ENCODE assay signal across 16 cellular contexts in genomic region chr5:68440666-68441065, GRCh38.
DNase-seq lines count a peak whose midpoint lies in the region; ATAC-seq and TF ChIP-seq lines count a peak whose summit lies in the region.
"Had no signal": no experiment of that assay in that cellular context is flagged by ENCODE, and none has a peak within 500 bp of the region (broad histone marks: within the 10 kb centered on the region; RNA-seq: fewer than 3 reads in every experiment).

No MANE protein-coding gene starts in this region.

- TF ChIP-seq CTCF in GM23338 (conservative IDR thresholded peaks at IDR 0.05; ENCODE audit: low read depth in 2 of 2) = no peak

- no peaks in the 10 kb centered on the region for H3K36me3 ChIP-seq in GM23338 (ENCODE audit: insufficient read depth)
- H3K36me3 ChIP-seq: BE2C, SJCRH30 had no signal

- no peak for ATAC-seq in stimulated activated effector memory CD8-positive, alpha-beta T cell treated with anti-CD3 and anti-CD28 coated beads, Interleukin-12 subunit alpha, Interleukin-12 subunit beta, amount 100 ng/mL, for 72 hours
- ATAC-seq in GM23338 (no peak), HG02610 (IDR thresholded peaks at IDR 0.05; ENCODE audit: unreplicated experiment) (no peak)

- no peak overlapping the region for H2AFZ ChIP-seq in GM23338

- H3K4me3 ChIP-seq in GM23338 = no peak overlapping the region
- H3K4me3 ChIP-seq: SJCRH30 had no signal

- no peaks in the 10 kb centered on the region for H3K36me3 Mint-ChIP-seq in activated CD4-positive, alpha-beta memory T cell treated with anti-CD3 and anti-CD28 coated beads for 36 hours
- no peaks in the 10 kb centered on the region for H3K36me3 Mint-ChIP-seq in activated CD4-positive, alpha-beta memory T cell treated with anti-CD3 and anti-CD28 coated beads, Interleukin-2, amount 10 ng/mL, durations not matched to agents 7 days and 5 days (ENCODE audit: low read depth)
- no peaks in the 10 kb centered on the region for H3K36me3 Mint-ChIP-seq in activated T-helper 1 cell treated with anti-CD3 and anti-CD28 coated beads, Interleukin-12 subunit alpha, Interleukin-12 subunit beta, Interleukin-2, Interleukin-4 antibody, amounts not matched to agents 30 ng/mL and 10 ng/mL and 1 ng/mL, durations not matched to agents 14 hours and 24 hours and 36 hours (ENCODE audit: low read depth)
- H3K36me3 Mint-ChIP-seq in stimulated activated effector memory CD8-positive, alpha-beta T cell treated with anti-CD3 and anti-CD28 coated beads, Interleukin-12 subunit alpha, Interleukin-12 subunit beta, amount 100 ng/mL, for 72 hours = no peaks in the 10 kb centered on the region
- no peaks in the 10 kb centered on the region for H3K36me3 Mint-ChIP-seq in GM23338 (ENCODE audit: low read depth)
- H3K36me3 Mint-ChIP-seq: CD4-positive, CD25-positive, alpha-beta regulatory T cell had no signal

- H3K9me3 Mint-ChIP-seq in activated CD4-positive, alpha-beta memory T cell treated with anti-CD3 and anti-CD28 coated beads for 36 hours = no peaks in the 10 kb centered on the region
- H3K9me3 Mint-ChIP-seq in activated CD4-positive, alpha-beta memory T cell treated with anti-CD3 and anti-CD28 coated beads, Interleukin-2, amount 10 ng/mL, durations not matched to agents 7 days and 5 days = peaks cover 2% of the 10 kb centered on the region
- no peaks in the 10 kb centered on the region for H3K9me3 Mint-ChIP-seq in activated T-helper 1 cell treated with anti-CD3 and anti-CD28 coated beads, Interleukin-12 subunit alpha, Interleukin-12 subunit beta, Interleukin-2, Interleukin-4 antibody, amounts not matched to agents 30 ng/mL and 10 ng/mL and 1 ng/mL, durations not matched to agents 14 hours and 24 hours and 36 hours
- H3K9me3 Mint-ChIP-seq in stimulated activated effector memory CD8-positive, alpha-beta T cell treated with anti-CD3 and anti-CD28 coated beads, Interleukin-12 subunit alpha, Interleukin-12 subunit beta, amount 100 ng/mL, for 72 hours = no peaks in the 10 kb centered on the region
- H3K9me3 Mint-ChIP-seq in GM23338 = no peaks in the 10 kb centered on the region
- H3K9me3 Mint-ChIP-seq: CD4-positive, CD25-positive, alpha-beta regulatory T cell had no signal

- no peak overlapping the region for H3K4me2 ChIP-seq in GM23338

- peak overlapping the region; percentile 66 for H3K27ac Mint-ChIP-seq in activated CD4-positive, alpha-beta memory T cell treated with anti-CD3 and anti-CD28 coated beads for 36 hours
- no peak overlapping the region for H3K27ac Mint-ChIP-seq in activated CD4-positive, alpha-beta memory T cell treated with anti-CD3 and anti-CD28 coated beads, Interleukin-2, amount 10 ng/mL, durations not matched to agents 7 days and 5 days
- peak overlapping the region; percentile 76 for H3K27ac Mint-ChIP-seq in activated T-helper 1 cell treated with anti-CD3 and anti-CD28 coated beads, Interleukin-12 subunit alpha, Interleukin-12 subunit beta, Interleukin-2, Interleukin-4 antibody, amounts not matched to agents 30 ng/mL and 10 ng/mL and 1 ng/mL, durations not matched to agents 14 hours and 24 hours and 36 hours
- H3K27ac Mint-ChIP-seq in stimulated activated effector memory CD8-positive, alpha-beta T cell treated with anti-CD3 and anti-CD28 coated beads, Interleukin-12 subunit alpha, Interleukin-12 subunit beta, amount 100 ng/mL, for 72 hours = peak overlapping the region; percentile 45
- no peak overlapping the region for H3K27ac Mint-ChIP-seq in GM23338
- H3K27ac Mint-ChIP-seq: CD4-positive, CD25-positive, alpha-beta regulatory T cell had no signal

- no peaks in the 10 kb centered on the region for H3K27me3 ChIP-seq in GM23338 (ENCODE audit: insufficient read depth)
- H3K27me3 ChIP-seq: BE2C, SJCRH30 had no signal

- H4K20me1 ChIP-seq in GM23338 (replicated peaks; ENCODE audit: insufficient read depth) = no peaks in the 10 kb centered on the region

- CTCF ChIA-PET in activated CD4-positive, alpha-beta memory T cell treated with anti-CD3 and anti-CD28 coated beads for 36 hours (lab: Charles Lee) = interaction anchor here (2.4 kb wide), 1 partner anchor 154 kb away, joined by 9 read pairs; no protein-coding TSS in a partner anchor
- CTCF ChIA-PET in activated CD4-positive, alpha-beta memory T cell treated with anti-CD3 and anti-CD28 coated beads, Interleukin-2, amount 10 ng/mL, durations not matched to agents 7 days and 5 days (lab: Charles Lee) = no interaction called here

- DNase-seq in activated CD4-positive, alpha-beta memory T cell treated with anti-CD3 and anti-CD28 coated beads for 36 hours = no peak
- no peak for DNase-seq in activated CD4-positive, alpha-beta memory T cell treated with anti-CD3 and anti-CD28 coated beads, Interleukin-2, amount 10 ng/mL, durations not matched to agents 7 days and 5 days
- DNase-seq in activated T-helper 1 cell treated with anti-CD3 and anti-CD28 coated beads, Interleukin-12 subunit alpha, Interleukin-12 subunit beta, Interleukin-2, Interleukin-4 antibody, amounts not matched to agents 30 ng/mL and 10 ng/mL and 1 ng/mL, durations not matched to agents 14 hours and 24 hours and 36 hours (ENCODE audit: low spot score) = no peak
- DNase-seq in fibroblast of gingiva (ENCODE audit: low read depth) = peak; percentile 36
- DNase-seq in stimulated activated effector memory CD8-positive, alpha-beta T cell treated with anti-CD3 and anti-CD28 coated beads, Interleukin-12 subunit alpha, Interleukin-12 subunit beta, amount 100 ng/mL, for 72 hours (ENCODE audit: low spot score in 2 of 2) = no peak
- no peak for DNase-seq in SIG-M5 (lab: John Stamatoyannopoulos, UW)
- no peak for DNase-seq in GM23338 (ENCODE audit: low spot score)
- DNase-seq: BE2C; Caco-2; CD4-positive, CD25-positive, alpha-beta regulatory T cell; KG1; NCI-H1436 treated with DMSO at 0.1 percent for 48 hours; NCI-H2029; NCI-H526; SJCRH30 had no signal

- no peak overlapping the region for H3K4me3 Mint-ChIP-seq in activated CD4-positive, alpha-beta memory T cell treated with anti-CD3 and anti-CD28 coated beads for 36 hours
- H3K4me3 Mint-ChIP-seq in activated CD4-positive, alpha-beta memory T cell treated with anti-CD3 and anti-CD28 coated beads, Interleukin-2, amount 10 ng/mL, durations not matched to agents 7 days and 5 days = no peak overlapping the region
- no peak overlapping the region for H3K4me3 Mint-ChIP-seq in activated T-helper 1 cell treated with anti-CD3 and anti-CD28 coated beads, Interleukin-12 subunit alpha, Interleukin-12 subunit beta, Interleukin-2, Interleukin-4 antibody, amounts not matched to agents 30 ng/mL and 10 ng/mL and 1 ng/mL, durations not matched to agents 14 hours and 24 hours and 36 hours
- peak overlapping the region; percentile 14 for H3K4me3 Mint-ChIP-seq in stimulated activated effector memory CD8-positive, alpha-beta T cell treated with anti-CD3 and anti-CD28 coated beads, Interleukin-12 subunit alpha, Interleukin-12 subunit beta, amount 100 ng/mL, for 72 hours
- H3K4me3 Mint-ChIP-seq in GM23338 = no peak overlapping the region
- H3K4me3 Mint-ChIP-seq: CD4-positive, CD25-positive, alpha-beta regulatory T cell had no signal

- no peaks in the 10 kb centered on the region for H3K9me2 ChIP-seq in GM23338 (ENCODE audit: insufficient read depth)

- no peak overlapping the region for H3K27ac ChIP-seq in GM23338 (ENCODE audit: low read depth)
- H3K27ac ChIP-seq: SJCRH30 had no signal

- no peaks in the 10 kb centered on the region for H3K79me2 ChIP-seq in GM23338 (replicated peaks; ENCODE audit: insufficient read depth)

- POLR2A ChIA-PET in activated CD4-positive, alpha-beta memory T cell treated with anti-CD3 and anti-CD28 coated beads for 36 hours (lab: Charles Lee) = no interaction called here
- POLR2A ChIA-PET in activated CD4-positive, alpha-beta memory T cell treated with anti-CD3 and anti-CD28 coated beads, Interleukin-2, amount 10 ng/mL, durations not matched to agents 7 days and 5 days (lab: Charles Lee) = interaction anchor here (1.2 kb wide), 1 partner anchor 11 kb away, joined by 3 read pairs; no protein-coding TSS in a partner anchor

- H3K27me3 Mint-ChIP-seq in activated CD4-positive, alpha-beta memory T cell treated with anti-CD3 and anti-CD28 coated beads for 36 hours = peaks cover 3% of the 10 kb centered on the region
- H3K27me3 Mint-ChIP-seq in activated CD4-positive, alpha-beta memory T cell treated with anti-CD3 and anti-CD28 coated beads, Interleukin-2, amount 10 ng/mL, durations not matched to agents 7 days and 5 days = peaks cover 16% of the 10 kb centered on the region
- H3K27me3 Mint-ChIP-seq in activated T-helper 1 cell treated with anti-CD3 and anti-CD28 coated beads, Interleukin-12 subunit alpha, Interleukin-12 subunit beta, Interleukin-2, Interleukin-4 antibody, amounts not matched to agents 30 ng/mL and 10 ng/mL and 1 ng/mL, durations not matched to agents 14 hours and 24 hours and 36 hours (ENCODE audit: insufficient read depth) = peaks cover 14% of the 10 kb centered on the region
- H3K27me3 Mint-ChIP-seq in GM23338 (ENCODE audit: insufficient read depth, low read depth, poor library complexity) = peaks cover 5% of the 10 kb centered on the region

- no peaks in the 10 kb centered on the region for H3F3A ChIP-seq in GM23338 (replicated peaks; ENCODE audit: low read depth)

- no peaks in the 10 kb centered on the region for H3K4me1 ChIP-seq in GM23338 (ENCODE audit: insufficient read depth)
- H3K4me1 ChIP-seq: Caco-2, SJCRH30 had no signal

- H3K4me1 Mint-ChIP-seq in activated CD4-positive, alpha-beta memory T cell treated with anti-CD3 and anti-CD28 coated beads for 36 hours (ENCODE audit: low read depth) = peaks cover 25% of the 10 kb centered on the region
- H3K4me1 Mint-ChIP-seq in activated CD4-positive, alpha-beta memory T cell treated with anti-CD3 and anti-CD28 coated beads, Interleukin-2, amount 10 ng/mL, durations not matched to agents 7 days and 5 days = peaks cover 9% of the 10 kb centered on the region
- H3K4me1 Mint-ChIP-seq in activated T-helper 1 cell treated with anti-CD3 and anti-CD28 coated beads, Interleukin-12 subunit alpha, Interleukin-12 subunit beta, Interleukin-2, Interleukin-4 antibody, amounts not matched to agents 30 ng/mL and 10 ng/mL and 1 ng/mL, durations not matched to agents 14 hours and 24 hours and 36 hours (ENCODE audit: low read depth) = peaks cover 36% of the 10 kb centered on the region
- H3K4me1 Mint-ChIP-seq in stimulated activated effector memory CD8-positive, alpha-beta T cell treated with anti-CD3 and anti-CD28 coated beads, Interleukin-12 subunit alpha, Interleukin-12 subunit beta, amount 100 ng/mL, for 72 hours = peaks cover 33% of the 10 kb centered on the region
- H3K4me1 Mint-ChIP-seq in GM23338 = peaks cover 2% of the 10 kb centered on the region; the same call in 1 of the 3 replicates

- intact Hi-C loops in activated CD4-positive, alpha-beta memory T cell treated with anti-CD3 and anti-CD28 coated beads for 36 hours (cut with micrococcal nuclease) = no loop called here
- intact Hi-C loops in activated T-helper 1 cell treated with anti-CD3 and anti-CD28 coated beads, Interleukin-12 subunit alpha, Interleukin-12 subunit beta, Interleukin-2, Interleukin-4 antibody, amounts not matched to agents 30 ng/mL and 10 ng/mL and 1 ng/mL, durations not matched to agents 14 hours and 24 hours and 36 hours (cut with micrococcal nuclease) = loop anchor here (1.0 kb wide), 3 partner anchors 15 to 24 kb away; no protein-coding TSS in a partner anchor

TF ChIP-seq in GM23338, 12 proteins besides CTCF, POLR2A, EP300 and RAD21 (continues in another document):
- TF ChIP-seq ZNF114 (CRISPR knock-in tag; IDR thresholded peaks at IDR 0.05) (no peak), CREB1 (CRISPR knock-in tag; IDR thresholded peaks at IDR 0.05; ENCODE audit: low read depth) (no peak)

Comparison
In these comparisons a context has a peak if more than half of its experiments do, and no peak if none do; other contexts are left out.
1. H3K27ac Mint-ChIP-seq: peak in activated CD4-positive, alpha-beta memory T cell treated with anti-CD3 and anti-CD28 coated beads for 36 hours (single experiment), activated T-helper 1 cell treated with anti-CD3 and anti-CD28 coated beads, Interleukin-12 subunit alpha, Interleukin-12 subunit beta, Interleukin-2, Interleukin-4 antibody, amounts not matched to agents 30 ng/mL and 10 ng/mL and 1 ng/mL, durations not matched to agents 14 hours and 24 hours and 36 hours (single experiment) and stimulated activated effector memory CD8-positive, alpha-beta T cell treated with anti-CD3 and anti-CD28 coated beads, Interleukin-12 subunit alpha, Interleukin-12 subunit beta, amount 100 ng/mL, for 72 hours (single experiment); none in activated CD4-positive, alpha-beta memory T cell treated with anti-CD3 and anti-CD28 coated beads, Interleukin-2, amount 10 ng/mL, durations not matched to agents 7 days and 5 days (single experiment) and GM23338 (single experiment).